ENCODE assay signal across 9 cellular contexts in genomic region chr1:42962641-42963377, GRCh38. TPM values are rescaled to one million over a fixed set of nuclear protein-coding genes. Genes with fewer than 3 reads are reported as not detected.
DNase-seq lines count a peak whose midpoint lies in the region; ATAC-seq, FAIRE-seq and TF ChIP-seq lines count a peak whose summit lies in the region.
"Had no signal": no experiment of that assay in that cellular context is flagged by ENCODE, and none has a peak within 500 bp of the region (broad histone marks: within the 10 kb centered on the region; RNA-seq: fewer than 3 reads in every experiment).

No MANE protein-coding gene starts in this region.

- H3K14ac ChIP-seq in H1 (ENCODE audit: insufficient read length), result no peak overlapping the region

- H3K9me3 ChIP-seq in ES-I3 (ENCODE audit: control insufficient read depth, insufficient read depth, low read length), result no peaks in the 10 kb centered on the region
- no peaks in the 10 kb centered on the region for H3K9me3 ChIP-seq in H1 (ENCODE audit: insufficient read depth in 2 of 2, low read depth in 1 of 2, low read length in 1 of 2)

- no peaks in the 10 kb centered on the region for H3K36me3 Mint-ChIP-seq in osteocyte (ENCODE audit: unreplicated experiment)

- POLR2A ChIA-PET in H1 (lab: Charles Lee; ENCODE audit: partially characterized antibody), result interaction anchor here (0.8 to 14.7 kb wide), 16 partner anchors 9 to 98 kb away, joined by 3 to 140 read pairs (median 3); no protein-coding TSS in a partner anchor

- no peaks in the 10 kb centered on the region; the same call in 1 of the 2 replicates for H3K79me1 ChIP-seq in H1 (ENCODE audit: low read depth, low read length)

- H2BK20ac ChIP-seq in H1 (ENCODE audit: low read length), result peak overlapping the region; percentile 92

- H2BK5ac ChIP-seq in H1 (ENCODE audit: low read depth, low read length), result peak overlapping the region; percentile 98

- TF ChIP-seq EP300 in H1 (IDR thresholded peaks at IDR 0.05; ENCODE audit: borderline replicate concordance in 1 of 2, low read depth in 2 of 2, low read length in 2 of 2), result no peak

- 0 out of 2 replicates have a peak, but pooled peaks cover 4% of the 10 kb centered on the region for H3K23me2 ChIP-seq in H1 (ENCODE audit: low read depth, low read length)

- H2BK120ac ChIP-seq in H1 (replicated peaks; ENCODE audit: low read depth, low read length), result peak overlapping the region; percentile 80

- no peaks in the 10 kb centered on the region for H3K27me3 ChIP-seq in H1 (replicated peaks in 1 of 4; ENCODE audit: control insufficient read depth in 3 of 4, extremely low read depth in 1 of 4, insufficient read depth in 3 of 4, low read length in 3 of 4)

- no peak for FAIRE-seq in H1 (lab: Jason Lieb, UNC)

- H2BK12ac ChIP-seq in H1 (ENCODE audit: low read depth, low read length), result peak overlapping the region; percentile 99

- H3K36me3 ChIP-seq in ES-I3 (ENCODE audit: insufficient read depth, low read length) (no peaks in the 10 kb centered on the region; the same call in 1 of the 2 replicates), H1 (ENCODE audit: control insufficient read depth in 2 of 4, insufficient read depth in 4 of 4, low read length in 3 of 4) (no peaks in the 10 kb centered on the region)

- peak overlapping the region in 3 of 4 experiments; percentile 0 to 33 (median 17); a peak in 3 of 8 replicates for H3K4me3 ChIP-seq in H1 (ENCODE audit: extremely low read depth in 1 of 4, insufficient read depth in 2 of 4, low read depth in 3 of 4, low read length in 4 of 4)
- H3K4me3 ChIP-seq: SK-N-MC had no signal

- peak overlapping the region; percentile 57 to 60 for H3K4me2 ChIP-seq in H1 (ENCODE audit: insufficient read depth in 1 of 2, low read depth in 2 of 2, low read length in 2 of 2)

- H3K23ac ChIP-seq in H1 (ENCODE audit: insufficient read length), result no peak overlapping the region

- peak in 1 of 2 experiments; percentile 58; a peak in 1 of 3 replicates for TF ChIP-seq POLR2A in H1 (IDR thresholded peaks at IDR 0.05; ENCODE audit: control extremely low read depth in 1 of 2, low read depth in 2 of 2, low read length in 2 of 2)

- ATAC-seq in GM18907 (IDR thresholded peaks at IDR 0.05; ENCODE audit: unreplicated experiment) (no peak), GM18870 (IDR thresholded peaks at IDR 0.05; ENCODE audit: unreplicated experiment) (no peak)

- DNase-seq in NCI-H460 (ENCODE audit: extremely low read depth, low read depth) (peak; percentile 90), H1 (ENCODE audit: low read depth in 1 of 2, low spot score in 2 of 2) (peak; percentile 70 to 84), osteocyte (ENCODE audit: extremely low spot score, unreplicated experiment) (no peak), Ammon's horn (ENCODE audit: low spot score) (no peak)
- DNase-seq in stimulated activated CD4-positive, alpha-beta T cell treated with anti-CD3 and anti-CD28 coated beads, Interleukin-2, amount 100 ng/mL, for 48 hours, result no peak

- peaks cover 13 to 34% of the 10 kb centered on the region in 2 experiments; a peak in 3 of 4 replicates for H3K79me2 ChIP-seq in H1 (ENCODE audit: control insufficient read depth in 1 of 2, insufficient read depth in 2 of 2, low read length in 2 of 2)

- peak overlapping the region; percentile 91 for H3K27ac Mint-ChIP-seq in osteocyte (ENCODE audit: unreplicated experiment)

- TF ChIP-seq RAD21 in H1 (IDR thresholded peaks at IDR 0.05 in 1 of 2, conservative IDR thresholded peaks at IDR 0.05 in 1 of 2; ENCODE audit: low read depth in 2 of 2, low read length in 2 of 2), result no peak

- H4K20me1 ChIP-seq in H1 (replicated peaks in 1 of 2; ENCODE audit: control insufficient read depth in 1 of 2, insufficient read depth in 2 of 2, low read length in 2 of 2), result peaks cover 0 to 1% of the 10 kb centered on the region in 2 experiments

- H4K91ac ChIP-seq in H1 (replicated peaks; ENCODE audit: insufficient read length, low read length), result peak overlapping the region; percentile 84

- TF ChIP-seq CTCF in H1 (IDR thresholded peaks at IDR 0.05; ENCODE audit: control extremely low read depth in 1 of 3, insufficient read depth in 1 of 3, low read depth in 1 of 3, low read length in 3 of 3) (no peak), osteocyte (IDR thresholded peaks at IDR 0.05) (no peak)

- peak overlapping the region; percentile 98 for H2AK5ac ChIP-seq in H1 (ENCODE audit: low read depth, low read length)

- H3K4ac ChIP-seq in H1 (replicated peaks; ENCODE audit: insufficient read length, low read depth, low read length), result no peak overlapping the region

- peak overlapping the region; percentile 76 for H4K5ac ChIP-seq in H1 (ENCODE audit: insufficient read length, low read depth, low read length)

- no peak overlapping the region for H4K8ac ChIP-seq in H1 (ENCODE audit: extremely low read depth, insufficient read depth, low read length)

- H3K4me1 ChIP-seq in ES-I3 (ENCODE audit: insufficient read depth, low read length) (peaks cover 43% of the 10 kb centered on the region), H1 (replicated peaks in 1 of 4; ENCODE audit: control insufficient read depth in 3 of 4, insufficient read depth in 4 of 4, low read length in 3 of 4) (peaks cover 20 to 40% (median 27%) of the 10 kb centered on the region in 4 experiments)

- H3K4me1 Mint-ChIP-seq in osteocyte (ENCODE audit: unreplicated experiment), result peaks cover 63% of the 10 kb centered on the region

- no peaks in the 10 kb centered on the region for H3K9me3 Mint-ChIP-seq in osteocyte (ENCODE audit: unreplicated experiment)

- H3K27me3 Mint-ChIP-seq in osteocyte (ENCODE audit: unreplicated experiment), result no peaks in the 10 kb centered on the region

- CTCF ChIA-PET in H1 (lab: Charles Lee; ENCODE audit: partially characterized antibody), result interaction anchor here (0.9 to 5.2 kb wide), 5 partner anchors 43 to 111 kb away, joined by 3 to 24 read pairs (median 4); no protein-coding TSS in a partner anchor

- H3K56ac ChIP-seq in H1 (replicated peaks; ENCODE audit: insufficient read length, low read depth, low read length), result no peak overlapping the region

- H2BK15ac ChIP-seq in H1 (ENCODE audit: low read length), result peak overlapping the region; percentile 25; the same call in 1 of the 2 replicates

- H3K9ac ChIP-seq in ES-I3 (ENCODE audit: low read depth, low read length), result peak overlapping the region; percentile 38
- peak overlapping the region in 3 of 4 experiments; percentile 38 to 69 (median 48); a peak in 5 of 7 replicates for H3K9ac ChIP-seq in H1 (replicated peaks in 1 of 4; ENCODE audit: extremely low read depth in 1 of 4, low read depth in 3 of 4, low read length in 3 of 4)

- H3K27ac ChIP-seq in H1 (ENCODE audit: low read depth, low read length), result peak overlapping the region; percentile 80
- H3K27ac ChIP-seq: SK-N-MC had no signal

- peak overlapping the region; percentile 23 for H3K4me3 Mint-ChIP-seq in osteocyte (ENCODE audit: unreplicated experiment)

- no peak overlapping the region for H2AFZ ChIP-seq in H1 (ENCODE audit: low read length)

- WGBS in H1 (ENCODE audit: extremely low coverage in 1 of 2, insufficient coverage in 1 of 2, insufficient read length in 1 of 2, insufficient replicate concordance in 2 of 2, low coverage in 1 of 2, low lambda C conversion rate in 2 of 2, missing lambda C conversion rate in 1 of 2), 2 experiments, result 40% methylated on average over 9 of the region's 13 CpGs; no CpG with 5 or more reads in 1 of the 2 experiments

- H3K18ac ChIP-seq in H1 (ENCODE audit: extremely low read depth, low read length), result peak overlapping the region; percentile 91

TF ChIP-seq in H1, 55 proteins besides CTCF, POLR2A, EP300 and RAD21 (continues in another document):
- TF ChIP-seq BACH1 (IDR thresholded peaks at IDR 0.05; ENCODE audit: low read length) (peak; percentile 98), MAFK (IDR thresholded peaks at IDR 0.05; ENCODE audit: low read depth, low read length) (peak; percentile 100), CREB1 (IDR thresholded peaks at IDR 0.05) (no peak), RBBP5 (IDR thresholded peaks at IDR 0.05; ENCODE audit: borderline replicate concordance, low read depth, low read length) (peak; percentile 82; the same call in 1 of the 2 replicates), PHF8 (conservative IDR thresholded peaks at IDR 0.05; ENCODE audit: low read depth, low read length) (no peak), SUZ12 (IDR thresholded peaks at IDR 0.05; ENCODE audit: low read length) (no peak), SIX5 (IDR thresholded peaks at IDR 0.05; ENCODE audit: low read depth, low read length) (no peak), BRCA1 (IDR thresholded peaks at IDR 0.05; ENCODE audit: low read depth, low read length) (no peak), FOSL1 (IDR thresholded peaks at IDR 0.05; ENCODE audit: insufficient read depth, low read depth, low read length) (no peak), BCL11A (IDR thresholded peaks at IDR 0.05; ENCODE audit: low read depth in 2 of 2, low read length in 2 of 2) (no peak), POU5F1 (IDR thresholded peaks at IDR 0.05; ENCODE audit: low read depth, low read length) (no peak), GTF2F1 (IDR thresholded peaks at IDR 0.05; ENCODE audit: borderline replicate concordance, low read depth, low read length) (no peak)
- TF ChIP-seq, protein P1, sequence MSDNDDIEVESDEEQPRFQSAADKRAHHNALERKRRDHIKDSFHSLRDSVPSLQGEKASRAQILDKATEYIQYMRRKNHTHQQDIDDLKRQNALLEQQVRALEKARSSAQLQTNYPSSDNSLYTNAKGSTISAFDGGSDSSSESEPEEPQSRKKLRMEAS (IDR thresholded peaks at IDR 0.05), result peak; percentile 56
- TF ChIP-seq, protein P2, sequence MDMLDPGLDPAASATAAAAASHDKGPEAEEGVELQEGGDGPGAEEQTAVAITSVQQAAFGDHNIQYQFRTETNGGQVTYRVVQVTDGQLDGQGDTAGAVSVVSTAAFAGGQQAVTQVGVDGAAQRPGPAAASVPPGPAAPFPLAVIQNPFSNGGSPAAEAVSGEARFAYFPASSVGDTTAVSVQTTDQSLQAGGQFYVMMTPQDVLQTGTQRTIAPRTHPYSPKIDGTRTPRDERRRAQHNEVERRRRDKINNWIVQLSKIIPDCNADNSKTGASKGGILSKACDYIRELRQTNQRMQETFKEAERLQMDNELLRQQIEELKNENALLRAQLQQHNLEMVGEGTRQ (IDR thresholded peaks at IDR 0.05; ENCODE audit: low read length), result no peak

RNA-seq across cellular contexts. Expression of gene SLC2A1, which starts 4.1 kb away (rescaled TPM):
- 129 and 170 TPM in 2 replicates for total RNA-seq in NCI-H460 (2014; rRNA removed; shearing (Covaris generic))
- polyA plus RNA-seq in NCI-H460 (2014; cell fraction: nucleus; rRNA removed), result 382 and 424 TPM in 2 replicates
- total RNA-seq in H1 (2021; fragmentation: NEBNext Ultra II Directional; extraction: Animal tissue kit (Norgen Biotek cat#: 25700)), result 230 and 239 TPM in 2 replicates
- polyA plus RNA-seq in H1 (2011; rRNA removed), result 308 and 434 TPM in 2 replicates
- polyA plus RNA-seq in H1 (2011; cell fraction: cytosol; rRNA removed), result 236 TPM
- polyA plus RNA-seq in H1 (2011; cell fraction: nucleus; rRNA removed), result 357 TPM
- polyA plus RNA-seq in H1 (2012, experiment 1 of 2), result 162 to 242 TPM (median 209 TPM) in 4 replicates
- polyA plus RNA-seq in H1 (2012, experiment 2 of 2), result 247 TPM
- polyA plus RNA-seq in H1 (2013, experiment 1 of 2), result 529 TPM
- 510 TPM for polyA plus RNA-seq in H1 (2013, experiment 2 of 2)
- 208 and 234 TPM in 2 replicates for polyA minus RNA-seq in H1 (2011; rRNA and poly(A)+ RNA removed)
- 142 TPM for polyA minus RNA-seq in H1 (2011; cell fraction: cytosol; rRNA and poly(A)+ RNA removed)
- 197 TPM for polyA minus RNA-seq in H1 (2011; cell fraction: nucleus; rRNA and poly(A)+ RNA removed)
- 200 and 236 TPM in 2 replicates for total RNA-seq in osteocyte

Comparison
In these comparisons a context has a peak if more than half of its experiments do, and no peak if none do; other contexts are left out.
1. DNase-seq: peak in NCI-H460 (single experiment) and H1 (2 of 2); none in osteocyte (single experiment), stimulated activated CD4-positive, alpha-beta T cell treated with anti-CD3 and anti-CD28 coated beads, Interleukin-2, amount 100 ng/mL, for 48 hours (0 of 2) and Ammon's horn (single experiment).